ENCODE assay signal across 8 cellular contexts in genomic region chr1:94247146-94248094, GRCh38. TPM values are rescaled to one million over a fixed set of nuclear protein-coding genes. Genes with fewer than 3 reads are reported as not detected.
DNase-seq lines count a peak whose midpoint lies in the region; ATAC-seq and TF ChIP-seq lines count a peak whose summit lies in the region.

No MANE protein-coding gene starts in this region.

- peaks cover 7% of the 10 kb centered on the region for H3K4me1 Mint-ChIP-seq in activated CD4-positive, alpha-beta T cell treated with anti-CD3 and anti-CD28 coated beads, Interleukin-2, amount 10 ng/mL, durations not matched to agents 24 days and 14 days
- peaks cover 5% of the 10 kb centered on the region for H3K4me1 Mint-ChIP-seq in activated CD8-positive, alpha-beta T cell treated with anti-CD3 and anti-CD28 coated beads for 36 hours (ENCODE audit: low read depth)
- peaks cover 12 to 13% of the 10 kb centered on the region in 2 donors for H3K4me1 Mint-ChIP-seq in natural killer cell treated with Interleukin-12 subunit alpha and Interleukin-12 subunit beta and Interleukin-15 and Interleukin-18, amount 100 ng/mL, for 72 hours (ENCODE audit: low read depth in 2 of 2)

- peak; percentile 53 for ATAC-seq in activated CD8-positive, alpha-beta T cell treated with anti-CD3 and anti-CD28 coated beads for 36 hours
- ATAC-seq in natural killer cell treated with Interleukin-12 subunit alpha and Interleukin-12 subunit beta and Interleukin-15 and Interleukin-18, amount 100 ng/mL, for 72 hours, result peak; percentile 77 to 83

- H3K4me3 Mint-ChIP-seq in activated CD4-positive, alpha-beta T cell treated with anti-CD3 and anti-CD28 coated beads, Interleukin-2, amount 10 ng/mL, durations not matched to agents 24 days and 14 days, result peak overlapping the region; percentile 74
- H3K4me3 Mint-ChIP-seq in activated CD8-positive, alpha-beta T cell treated with anti-CD3 and anti-CD28 coated beads for 36 hours, result peak overlapping the region; percentile 51
- peak overlapping the region; percentile 74 for H3K4me3 Mint-ChIP-seq in natural killer cell treated with Interleukin-12 subunit alpha and Interleukin-12 subunit beta and Interleukin-15 and Interleukin-18, amount 100 ng/mL, for 72 hours

- no peaks in the 10 kb centered on the region for H3K36me3 Mint-ChIP-seq in activated CD4-positive, alpha-beta T cell treated with anti-CD3 and anti-CD28 coated beads, Interleukin-2, amount 10 ng/mL, durations not matched to agents 24 days and 14 days (ENCODE audit: low read depth)
- H3K36me3 Mint-ChIP-seq in activated CD8-positive, alpha-beta T cell treated with anti-CD3 and anti-CD28 coated beads for 36 hours (ENCODE audit: low read depth), result peaks cover 5% of the 10 kb centered on the region
- peaks cover 22% of the 10 kb centered on the region for H3K36me3 Mint-ChIP-seq in natural killer cell treated with Interleukin-12 subunit alpha and Interleukin-12 subunit beta and Interleukin-15 and Interleukin-18, amount 100 ng/mL, for 72 hours

- no peak overlapping the region for H3K27ac Mint-ChIP-seq in activated CD4-positive, alpha-beta T cell treated with anti-CD3 and anti-CD28 coated beads, Interleukin-2, amount 10 ng/mL, durations not matched to agents 24 days and 14 days
- no peak overlapping the region for H3K27ac Mint-ChIP-seq in activated CD8-positive, alpha-beta T cell treated with anti-CD3 and anti-CD28 coated beads for 36 hours
- H3K27ac Mint-ChIP-seq in natural killer cell treated with Interleukin-12 subunit alpha and Interleukin-12 subunit beta and Interleukin-15 and Interleukin-18, amount 100 ng/mL, for 72 hours, result no peak overlapping the region

- H3K9me3 Mint-ChIP-seq in activated CD4-positive, alpha-beta T cell treated with anti-CD3 and anti-CD28 coated beads, Interleukin-2, amount 10 ng/mL, durations not matched to agents 24 days and 14 days, result peaks cover 8% of the 10 kb centered on the region
- H3K9me3 Mint-ChIP-seq in activated CD8-positive, alpha-beta T cell treated with anti-CD3 and anti-CD28 coated beads for 36 hours, result peaks cover 9% of the 10 kb centered on the region
- peaks cover 2% of the 10 kb centered on the region for H3K9me3 Mint-ChIP-seq in natural killer cell treated with Interleukin-12 subunit alpha and Interleukin-12 subunit beta and Interleukin-15 and Interleukin-18, amount 100 ng/mL, for 72 hours

- H3K27me3 Mint-ChIP-seq in activated CD4-positive, alpha-beta T cell treated with anti-CD3 and anti-CD28 coated beads, Interleukin-2, amount 10 ng/mL, durations not matched to agents 24 days and 14 days, result peaks cover 65% of the 10 kb centered on the region
- peaks cover 58% of the 10 kb centered on the region for H3K27me3 Mint-ChIP-seq in activated CD8-positive, alpha-beta T cell treated with anti-CD3 and anti-CD28 coated beads for 36 hours
- peaks cover 56 to 68% of the 10 kb centered on the region in 2 donors for H3K27me3 Mint-ChIP-seq in natural killer cell treated with Interleukin-12 subunit alpha and Interleukin-12 subunit beta and Interleukin-15 and Interleukin-18, amount 100 ng/mL, for 72 hours

- no peak for TF ChIP-seq CTCF in activated CD8-positive, alpha-beta T cell treated with anti-CD3 and anti-CD28 coated beads for 36 hours (IDR thresholded peaks at IDR 0.05)
- TF ChIP-seq CTCF in fibroblast of mammary gland (conservative IDR thresholded peaks at IDR 0.05; ENCODE audit: control insufficient read depth, insufficient read depth, low read depth, low read length), result no peak

- CTCF ChIA-PET in HEK293T (lab: Yijun Ruan, JAX), result interaction anchor here (1.0 kb wide), 1 partner anchor 61 kb away, joined by 3 read pairs; no protein-coding TSS in a partner anchor
- CTCF ChIA-PET in activated CD8-positive, alpha-beta T cell treated with anti-CD3 and anti-CD28 coated beads for 36 hours (lab: Charles Lee), result interaction anchor here (1.2 to 1.4 kb wide), 2 partner anchors 15 to 208 kb away, joined by 3 to 4 read pairs; no protein-coding TSS in a partner anchor

- DNase-seq in activated CD4-positive, alpha-beta T cell treated with anti-CD3 and anti-CD28 coated beads, Interleukin-2, amount 10 ng/mL, durations not matched to agents 24 days and 14 days, result peak; percentile 70
- DNase-seq in activated CD4-positive, alpha-beta T cell treated with anti-CD3 and anti-CD28 coated beads for 4 hours, result no peak
- DNase-seq in HEK293T (ENCODE audit: extremely low spot score) (peak; percentile 91), NCI-H2029 (lab: John Stamatoyannopoulos, UW) (peak; percentile 59), fibroblast of mammary gland (ENCODE audit: low read depth) (peak; percentile 58), activated gamma-delta T cell treated with Interleukin-2 at 50 U/mL for 16 hours (no peak)
- DNase-seq in activated CD8-positive, alpha-beta T cell treated with anti-CD3 and anti-CD28 coated beads for 36 hours, result peak; percentile 25
- DNase-seq in natural killer cell treated with Interleukin-12 subunit alpha and Interleukin-12 subunit beta and Interleukin-15 and Interleukin-18, amount 100 ng/mL, for 72 hours (ENCODE audit: low spot score), result peak; percentile 60

- intact Hi-C loops in activated CD4-positive, alpha-beta T cell treated with anti-CD3 and anti-CD28 coated beads, Interleukin-2, amount 10 ng/mL, durations not matched to agents 24 days and 14 days (cut with micrococcal nuclease), result no loop called here
- intact Hi-C loops in activated CD8-positive, alpha-beta T cell treated with anti-CD3 and anti-CD28 coated beads for 36 hours (cut with micrococcal nuclease), result no loop called here

- peak overlapping the region; percentile 77 for H3K4me3 ChIP-seq in fibroblast of mammary gland (ENCODE audit: control insufficient read depth, low read depth, low read length)

- POLR2A ChIA-PET in HEK293T (lab: Yijun Ruan, JAX), result interaction anchor here (0.6 to 2.5 kb wide), 11 partner anchors 9 to 184 kb away, joined by 3 to 14 read pairs (median 3); partner anchors contain the start of gene ARHGAP29
- POLR2A ChIA-PET in activated CD8-positive, alpha-beta T cell treated with anti-CD3 and anti-CD28 coated beads for 36 hours (lab: Charles Lee), result no interaction called here

TF ChIP-seq in HEK293T, 16 proteins besides CTCF, POLR2A, EP300 and RAD21:
- no peak for TF ChIP-seq HDGF (IDR thresholded peaks at IDR 0.05; ENCODE audit: borderline replicate concordance)
- no peak for TF ChIP-seq TARDBP (IDR thresholded peaks at IDR 0.05)
- no peak for TF ChIP-seq PKNOX1 (IDR thresholded peaks at IDR 0.05)
- no peak for TF ChIP-seq ELF4 (IDR thresholded peaks at IDR 0.05)
- TF ChIP-seq FOXM1 (IDR thresholded peaks at IDR 0.05; ENCODE audit: borderline replicate concordance), result no peak
- no peak for TF ChIP-seq FOXK2 (IDR thresholded peaks at IDR 0.05)
- TF ChIP-seq BHLHE40 (IDR thresholded peaks at IDR 0.05; ENCODE audit: borderline replicate concordance), result no peak
- no peak for TF ChIP-seq SP1 (IDR thresholded peaks at IDR 0.05)
- no peak for TF ChIP-seq L3MBTL2 (conservative IDR thresholded peaks at IDR 0.05)
- TF ChIP-seq LEF1 (IDR thresholded peaks at IDR 0.05; ENCODE audit: borderline replicate concordance), result no peak
- no peak for TF ChIP-seq CTBP1 (IDR thresholded peaks at IDR 0.05; ENCODE audit: borderline replicate concordance)
- TF ChIP-seq NFRKB (IDR thresholded peaks at IDR 0.05), result no peak
- no peak for TF ChIP-seq FOXA1 (IDR thresholded peaks at IDR 0.05)
- TF ChIP-seq SUZ12 (IDR thresholded peaks at IDR 0.05), result no peak
- TF ChIP-seq ARNT (IDR thresholded peaks at IDR 0.05), result no peak
- TF ChIP-seq ZNF384 (IDR thresholded peaks at IDR 0.05), result no peak

RNA-seq across cellular contexts. Expression of gene ARHGAP29, which starts 10.0 kb away (rescaled TPM):
- not detected in 2 replicates for total RNA-seq in activated CD4-positive, alpha-beta T cell treated with anti-CD3 and anti-CD28 coated beads, Interleukin-2, amount 10 ng/mL, durations not matched to agents 24 days and 14 days
- not detected for total RNA-seq in activated CD8-positive, alpha-beta T cell treated with anti-CD3 and anti-CD28 coated beads for 36 hours
- not detected for total RNA-seq in natural killer cell treated with Interleukin-12 subunit alpha and Interleukin-12 subunit beta and Interleukin-15 and Interleukin-18, amount 100 ng/mL, for 72 hours

Comparison
In these comparisons a context has a peak if more than half of its experiments do, and no peak if none do; other contexts are left out.
1. DNase-seq: peak in activated CD4-positive, alpha-beta T cell treated with anti-CD3 and anti-CD28 coated beads, Interleukin-2, amount 10 ng/mL, durations not matched to agents 24 days and 14 days (single experiment), HEK293T (single experiment), NCI-H2029 (single experiment), activated CD8-positive, alpha-beta T cell treated with anti-CD3 and anti-CD28 coated beads for 36 hours (single experiment), fibroblast of mammary gland (single experiment) and natural killer cell treated with Interleukin-12 subunit alpha and Interleukin-12 subunit beta and Interleukin-15 and Interleukin-18, amount 100 ng/mL, for 72 hours (single experiment); none in activated CD4-positive, alpha-beta T cell treated with anti-CD3 and anti-CD28 coated beads for 4 hours (0 of 2) and activated gamma-delta T cell treated with Interleukin-2 at 50 U/mL for 16 hours (single experiment).
2. Peak in every context shown above with its lines, with median percentiles within 50 percentile points of each other: H3K4me3 Mint-ChIP-seq.